ENCODE assay signal across 25 cellular contexts in genomic region chr3:186280737-186281136, GRCh38.
DNase-seq lines count a peak whose midpoint lies in the region; ATAC-seq, FAIRE-seq and TF ChIP-seq lines count a peak whose summit lies in the region.
"Had no signal": no experiment of that assay in that cellular context is flagged by ENCODE, and none has a peak within 500 bp of the region (broad histone marks: within the 10 kb centered on the region; RNA-seq: fewer than 3 reads in every experiment).

No MANE protein-coding gene starts in this region.

- H3K9ac ChIP-seq in smooth muscle cell (ENCODE audit: low read depth): no peak overlapping the region

- H3K79me2 ChIP-seq in smooth muscle cell (ENCODE audit: low read depth): no peaks in the 10 kb centered on the region

- H3K4me3 ChIP-seq in coronary artery (no peak overlapping the region), smooth muscle cell (no peak overlapping the region)
- H3K4me3 ChIP-seq: cardiac muscle cell, lower lobe of right lung, prostate gland, sigmoid colon, SJSA1 had no signal

- no peaks in the 10 kb centered on the region for H4K20me1 ChIP-seq in smooth muscle cell (ENCODE audit: low read depth)

- H3K27ac ChIP-seq in coronary artery (no peak overlapping the region), smooth muscle cell (ENCODE audit: low read depth) (no peak overlapping the region)
- H3K27ac ChIP-seq: cardiac muscle cell, lower lobe of right lung, prostate gland, SJSA1 had no signal

- peak; percentile 67 for FAIRE-seq in GM12892 (lab: Jason Lieb, UNC)
- FAIRE-seq: endometrium, H1 had no signal

- no peaks in the 10 kb centered on the region for H3K27me3 ChIP-seq in smooth muscle cell (ENCODE audit: low read depth)
- H3K27me3 ChIP-seq: cardiac muscle cell, sigmoid colon, SJSA1 had no signal

- DNase-seq in GM12892 (ENCODE audit: insufficient read length): no peak
- peak; percentile 4 for DNase-seq in MV-4-11 (lab: John Stamatoyannopoulos, UW)
- peak; percentile 31 for DNase-seq in coronary artery (ENCODE audit: low spot score)
- DNase-seq in smooth muscle cell (lab: John Stamatoyannopoulos, UW; ENCODE audit: unreplicated experiment): no peak
- DNase-seq in activated effector memory CD4-positive, alpha-beta T cell treated with Interleukin-2 at 50 U/mL for 16 hours: no peak
- DNase-seq in cortex of kidney (lab: John Stamatoyannopoulos, UW): no peak
- no peak for DNase-seq in SIG-M5 treated with dmso at 0.1 percent for 504 hours (lab: John Stamatoyannopoulos, UW; ENCODE audit: unreplicated experiment)
- DNase-seq: activated CD4-positive, alpha-beta T cell treated with anti-CD3 and anti-CD28 coated beads for 1 hour; activated CD8-positive, alpha-beta T cell treated with anti-CD3 and anti-CD28 coated beads, Interleukin-2, amount 10 ng/mL, durations not matched to agents 7 days and 5 days; activated naive CD4-positive, alpha-beta T cell treated with Interleukin-2 at 50 U/mL for 16 hours; CD4-positive, alpha-beta T cell; KG1; lower lobe of right lung; NCI-H1105; NCI-H2029; NCI-H748 treated with DMSO at 0.1 percent for 48 hours; sigmoid colon; stimulated activated CD8-positive, alpha-beta memory T cell treated with anti-CD3 and anti-CD28 coated beads, Interleukin-4, amount 100 ng/mL, for 48 hours had no signal

- peak overlapping the region; percentile 25 for H3K4me2 ChIP-seq in smooth muscle cell

- no peaks in the 10 kb centered on the region for H3K36me3 ChIP-seq in smooth muscle cell (ENCODE audit: low read depth)
- H3K36me3 ChIP-seq: cardiac muscle cell, lower lobe of right lung, prostate gland, SJSA1 had no signal

- H3K9me3 ChIP-seq in smooth muscle cell (replicated peaks; ENCODE audit: low read depth): no peaks in the 10 kb centered on the region
- H3K9me3 ChIP-seq: lower lobe of right lung, prostate gland, sigmoid colon, SJSA1 had no signal

- no peak for TF ChIP-seq POLR2A in GM12892 (IDR thresholded peaks at IDR 0.05; ENCODE audit: low read depth, low read length)

- H3F3A ChIP-seq in smooth muscle cell (ENCODE audit: low read depth): no peaks in the 10 kb centered on the region

- ATAC-seq in GM21390 (IDR thresholded peaks at IDR 0.05; ENCODE audit: unreplicated experiment): no peak
- ATAC-seq: activated CD8-positive, alpha-beta T cell treated with anti-CD3 and anti-CD28 coated beads, Interleukin-2, amount 10 ng/mL, durations not matched to agents 7 days and 5 days; lower lobe of right lung; Panc1 had no signal

- no peak overlapping the region for H2AFZ ChIP-seq in smooth muscle cell (ENCODE audit: low read depth)

- 55% methylated on average over 3 of the region's 3 CpGs for WGBS in smooth muscle cell (ENCODE audit: low lambda C conversion rate)

- no peak for TF ChIP-seq CTCF in coronary artery (IDR thresholded peaks at IDR 0.05)
- TF ChIP-seq CTCF in smooth muscle cell (IDR thresholded peaks at IDR 0.05; ENCODE audit: borderline replicate concordance, insufficient read depth, poor library complexity, severe bottlenecking): no peak

- no peaks in the 10 kb centered on the region for H3K4me1 ChIP-seq in smooth muscle cell (ENCODE audit: low read depth)
- H3K4me1 ChIP-seq: lower lobe of right lung, prostate gland had no signal

Comparison
In these comparisons a context has a peak if more than half of its experiments do, and no peak if none do; other contexts are left out.
1. DNase-seq: peak in MV-4-11 (single experiment) and coronary artery (single experiment); none in GM12892 (single experiment), smooth muscle cell (single experiment), activated effector memory CD4-positive, alpha-beta T cell treated with Interleukin-2 at 50 U/mL for 16 hours (single experiment), cortex of kidney (single experiment) and SIG-M5 treated with dmso at 0.1 percent for 504 hours (single experiment).